Comparison of ENCODE assay signal across 29 cellular contexts in the genomic region with DNA sequence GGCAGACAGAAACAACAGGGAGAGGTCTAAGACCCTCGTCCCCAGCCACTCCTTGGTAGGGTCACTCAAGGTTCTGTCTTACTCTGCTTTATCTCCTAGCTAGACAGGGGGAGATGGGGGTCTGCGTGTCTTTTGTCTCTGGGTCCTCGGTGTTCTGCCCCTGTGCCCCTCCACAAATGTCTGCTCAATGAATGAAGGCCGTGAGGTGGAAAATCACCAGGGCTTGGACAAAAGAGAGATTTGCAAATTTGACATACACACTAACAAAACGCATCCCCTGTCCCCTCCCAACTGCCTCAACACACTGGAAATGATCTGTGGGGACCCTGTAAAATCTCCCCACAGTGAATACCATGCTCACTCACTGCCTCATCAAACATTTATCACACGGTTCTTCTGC. TPM values are rescaled to one million over a fixed set of nuclear protein-coding genes. Genes with fewer than 3 reads are reported as not detected.
DNase-seq lines count a peak whose midpoint lies in the region; ATAC-seq and TF ChIP-seq lines count a peak whose summit lies in the region.
"Had no signal": no experiment of that assay in that cellular context is flagged by ENCODE, and none has a peak within 500 bp of the region (broad histone marks: within the 10 kb centered on the region; RNA-seq: fewer than 3 reads in every experiment).

No MANE protein-coding gene starts in this region.

- DNase-seq in chondrocyte (ENCODE audit: low spot score), result no peak
- DNase-seq in mesenchymal stem cell, result no peak
- DNase-seq in smooth muscle cell (lab: John Stamatoyannopoulos, UW; ENCODE audit: unreplicated experiment), result no peak
- no peak for DNase-seq in activated T-helper 1 cell treated with anti-CD3 and anti-CD28 coated beads, Interleukin-12 subunit alpha, Interleukin-12 subunit beta, Interleukin-2, Interleukin-4 antibody, amounts not matched to agents 30 ng/mL and 10 ng/mL and 1 ng/mL, durations not matched to agents 14 hours and 24 hours and 36 hours (ENCODE audit: low spot score)
- no peak for DNase-seq in stimulated activated naive B cell treated with anti-CD40 and anti-IgM and Interleukin-4, amounts not matched to agents 10 μg/mL and 1 μg/mL and 100 μg/mL, for 72 hours
- DNase-seq in DMS79 (lab: John Stamatoyannopoulos, UW), result no peak
- DNase-seq: activated CD4-positive, alpha-beta T cell treated with anti-CD3 and anti-CD28 coated beads, Interleukin-2, amount 10 ng/mL, durations not matched to agents 7 days and 5 days; activated CD8-positive, alpha-beta memory T cell treated with anti-CD3 and anti-CD28 coated beads, Interleukin-2, amount 10 ng/mL, durations not matched to agents 7 days and 5 days; activated naive CD4-positive, alpha-beta T cell treated with anti-CD3 and anti-CD28 coated beads, Interleukin-2, amount 10 ng/mL, durations not matched to agents 7 days and 5 days; activated T-cell treated with anti-CD3 and anti-CD28 coated beads, Interleukin-2, amount 50 U/mL, for 72 hours; COR-L47; DMS79 treated with DMSO at 0.1 percent for 48 hours; effector memory CD4-positive, alpha-beta T cell; erythroblast; HCEC 1CT; immature natural killer cell; NCI-H1436; NCI-H774; OCI-M1; ovary; T-helper 9 cell had no signal

- H3K9ac ChIP-seq in HUES64 (ENCODE audit: low read depth, low read length) (peak overlapping the region; percentile 50), mesenchymal stem cell (ENCODE audit: low read length) (peak overlapping the region; percentile 29), smooth muscle cell (ENCODE audit: low read depth) (no peak overlapping the region)
- H3K9ac ChIP-seq: BLaER1, KMS-11 had no signal

- no peaks in the 10 kb centered on the region for H3K27me3 ChIP-seq in HUES64 (ENCODE audit: insufficient read depth, low read length)
- peaks cover 0 to 8% of the 10 kb centered on the region in 2 experiments for H3K27me3 ChIP-seq in mesenchymal stem cell (ENCODE audit: control insufficient read depth in 1 of 2, insufficient read depth in 1 of 2, low read length in 2 of 2)
- no peaks in the 10 kb centered on the region for H3K27me3 ChIP-seq in smooth muscle cell (ENCODE audit: low read depth)
- H3K27me3 ChIP-seq: BLaER1, breast epithelium, ovary had no signal

- no peak for ATAC-seq in stimulated activated naive B cell treated with anti-CD40 and anti-IgM and Interleukin-4, amounts not matched to agents 10 μg/mL and 1 μg/mL and 100 μg/mL, for 72 hours (replicated peaks)
- ATAC-seq: activated CD8-positive, alpha-beta memory T cell treated with anti-CD3 and anti-CD28 coated beads, Interleukin-2, amount 10 ng/mL, durations not matched to agents 7 days and 5 days; activated T-cell treated with anti-CD3 and anti-CD28 coated beads, Interleukin-2, amount 50 U/mL, for 72 hours had no signal

- no peaks in the 10 kb centered on the region for H3K9me3 Mint-ChIP-seq in chondrocyte (ENCODE audit: low read depth)
- peaks cover 3% of the 10 kb centered on the region for H3K9me3 Mint-ChIP-seq in activated T-helper 1 cell treated with anti-CD3 and anti-CD28 coated beads, Interleukin-12 subunit alpha, Interleukin-12 subunit beta, Interleukin-2, Interleukin-4 antibody, amounts not matched to agents 30 ng/mL and 10 ng/mL and 1 ng/mL, durations not matched to agents 14 hours and 24 hours and 36 hours
- H3K9me3 Mint-ChIP-seq in stimulated activated naive B cell treated with anti-CD40 and anti-IgM and Interleukin-4, amounts not matched to agents 10 μg/mL and 1 μg/mL and 100 μg/mL, for 72 hours, result peaks cover 2% of the 10 kb centered on the region in 2 donors

- H3K9me3 ChIP-seq in HUES64 (ENCODE audit: insufficient read depth, low read depth, low read length), result no peaks in the 10 kb centered on the region
- no peaks in the 10 kb centered on the region for H3K9me3 ChIP-seq in mesenchymal stem cell (ENCODE audit: control insufficient read depth, low read length)
- no peaks in the 10 kb centered on the region for H3K9me3 ChIP-seq in smooth muscle cell (replicated peaks; ENCODE audit: low read depth)
- H3K9me3 ChIP-seq: BLaER1, breast epithelium, heart right ventricle, ovary, tibial nerve had no signal

- H2BK120ac ChIP-seq in mesenchymal stem cell (ENCODE audit: low read depth, low read length), result no peak overlapping the region

- no peak overlapping the region for H3K23ac ChIP-seq in mesenchymal stem cell (ENCODE audit: low read length in 2 of 2)

- H3K4me3 ChIP-seq in HUES64 (ENCODE audit: low read length) (peak overlapping the region; percentile 44), mesenchymal stem cell (ENCODE audit: insufficient read depth in 1 of 2, low read depth in 1 of 2, low read length in 2 of 2) (no peak overlapping the region), smooth muscle cell (no peak overlapping the region)
- H3K4me3 ChIP-seq: BLaER1, breast epithelium, heart right ventricle, ovary, tibial nerve had no signal

- H3K27ac ChIP-seq in HUES64 (ENCODE audit: low read depth, low read length), result peak overlapping the region; percentile 51
- H3K27ac ChIP-seq in mesenchymal stem cell (ENCODE audit: low read length, poor library complexity, severe bottlenecking), result no peak overlapping the region
- no peak overlapping the region for H3K27ac ChIP-seq in smooth muscle cell (ENCODE audit: low read depth)
- H3K27ac ChIP-seq: BLaER1, breast epithelium, heart right ventricle, KMS-11, ovary, tibial nerve, VCaP had no signal

- no peak overlapping the region for H3K18ac ChIP-seq in mesenchymal stem cell (ENCODE audit: low read depth in 1 of 2, low read length in 2 of 2)

- H3K4me2 ChIP-seq in mesenchymal stem cell (ENCODE audit: low read length, poor library complexity, severe bottlenecking) (no peak overlapping the region), smooth muscle cell (no peak overlapping the region)
- H3K4me2 ChIP-seq: BLaER1, KMS-11 had no signal

- H3K4ac ChIP-seq in mesenchymal stem cell (ENCODE audit: low read depth in 1 of 2, low read length in 2 of 2), result no peak overlapping the region

- peaks cover 11% of the 10 kb centered on the region for H3K4me1 Mint-ChIP-seq in chondrocyte (ENCODE audit: low read depth)
- no peaks in the 10 kb centered on the region for H3K4me1 Mint-ChIP-seq in activated T-helper 1 cell treated with anti-CD3 and anti-CD28 coated beads, Interleukin-12 subunit alpha, Interleukin-12 subunit beta, Interleukin-2, Interleukin-4 antibody, amounts not matched to agents 30 ng/mL and 10 ng/mL and 1 ng/mL, durations not matched to agents 14 hours and 24 hours and 36 hours (ENCODE audit: low read depth)
- H3K4me1 Mint-ChIP-seq in stimulated activated naive B cell treated with anti-CD40 and anti-IgM and Interleukin-4, amounts not matched to agents 10 μg/mL and 1 μg/mL and 100 μg/mL, for 72 hours, result peaks cover 0 to 6% of the 10 kb centered on the region in 2 donors
- H3K4me1 Mint-ChIP-seq: activated CD4-positive, alpha-beta T cell treated with anti-CD3 and anti-CD28 coated beads, Interleukin-2, amount 10 ng/mL, durations not matched to agents 7 days and 5 days; activated CD8-positive, alpha-beta memory T cell treated with anti-CD3 and anti-CD28 coated beads, Interleukin-2, amount 10 ng/mL, durations not matched to agents 7 days and 5 days; activated naive CD4-positive, alpha-beta T cell treated with anti-CD3 and anti-CD28 coated beads, Interleukin-2, amount 10 ng/mL, durations not matched to agents 7 days and 5 days; immature natural killer cell had no signal

- H2BK12ac ChIP-seq in mesenchymal stem cell (ENCODE audit: low read length in 2 of 2), result no peak overlapping the region

- H2BK15ac ChIP-seq in mesenchymal stem cell (ENCODE audit: low read depth, poor library complexity, severe bottlenecking), result no peak overlapping the region

- H2BK5ac ChIP-seq in mesenchymal stem cell (ENCODE audit: low read depth, low read length, poor library complexity, severe bottlenecking), result no peak overlapping the region

- H3K27ac Mint-ChIP-seq in chondrocyte (ENCODE audit: unreplicated experiment), result no peak overlapping the region
- no peak overlapping the region for H3K27ac Mint-ChIP-seq in activated T-helper 1 cell treated with anti-CD3 and anti-CD28 coated beads, Interleukin-12 subunit alpha, Interleukin-12 subunit beta, Interleukin-2, Interleukin-4 antibody, amounts not matched to agents 30 ng/mL and 10 ng/mL and 1 ng/mL, durations not matched to agents 14 hours and 24 hours and 36 hours
- no peak overlapping the region for H3K27ac Mint-ChIP-seq in stimulated activated naive B cell treated with anti-CD40 and anti-IgM and Interleukin-4, amounts not matched to agents 10 μg/mL and 1 μg/mL and 100 μg/mL, for 72 hours
- H3K27ac Mint-ChIP-seq: activated CD4-positive, alpha-beta T cell treated with anti-CD3 and anti-CD28 coated beads, Interleukin-2, amount 10 ng/mL, durations not matched to agents 7 days and 5 days; activated CD8-positive, alpha-beta memory T cell treated with anti-CD3 and anti-CD28 coated beads, Interleukin-2, amount 10 ng/mL, durations not matched to agents 7 days and 5 days; activated naive CD4-positive, alpha-beta T cell treated with anti-CD3 and anti-CD28 coated beads, Interleukin-2, amount 10 ng/mL, durations not matched to agents 7 days and 5 days; activated T-cell treated with anti-CD3 and anti-CD28 coated beads, Interleukin-2, amount 50 U/mL, for 72 hours; memory B cell had no signal

- intact Hi-C loops in activated T-helper 1 cell treated with anti-CD3 and anti-CD28 coated beads, Interleukin-12 subunit alpha, Interleukin-12 subunit beta, Interleukin-2, Interleukin-4 antibody, amounts not matched to agents 30 ng/mL and 10 ng/mL and 1 ng/mL, durations not matched to agents 14 hours and 24 hours and 36 hours (cut with micrococcal nuclease), result no loop called here

- peak overlapping the region; percentile 36 for H3K4me3 Mint-ChIP-seq in chondrocyte (ENCODE audit: unreplicated experiment)
- no peak overlapping the region for H3K4me3 Mint-ChIP-seq in activated T-helper 1 cell treated with anti-CD3 and anti-CD28 coated beads, Interleukin-12 subunit alpha, Interleukin-12 subunit beta, Interleukin-2, Interleukin-4 antibody, amounts not matched to agents 30 ng/mL and 10 ng/mL and 1 ng/mL, durations not matched to agents 14 hours and 24 hours and 36 hours
- H3K4me3 Mint-ChIP-seq in stimulated activated naive B cell treated with anti-CD40 and anti-IgM and Interleukin-4, amounts not matched to agents 10 μg/mL and 1 μg/mL and 100 μg/mL, for 72 hours, result no peak overlapping the region
- H3K4me3 Mint-ChIP-seq: activated CD4-positive, alpha-beta T cell treated with anti-CD3 and anti-CD28 coated beads, Interleukin-2, amount 10 ng/mL, durations not matched to agents 7 days and 5 days; activated CD8-positive, alpha-beta memory T cell treated with anti-CD3 and anti-CD28 coated beads, Interleukin-2, amount 10 ng/mL, durations not matched to agents 7 days and 5 days; activated naive CD4-positive, alpha-beta T cell treated with anti-CD3 and anti-CD28 coated beads, Interleukin-2, amount 10 ng/mL, durations not matched to agents 7 days and 5 days; activated T-cell treated with anti-CD3 and anti-CD28 coated beads, Interleukin-2, amount 50 U/mL, for 72 hours; immature natural killer cell; memory B cell had no signal

- no peak for TF ChIP-seq CTCF in chondrocyte (IDR thresholded peaks at IDR 0.05)
- no peak for TF ChIP-seq CTCF in smooth muscle cell (IDR thresholded peaks at IDR 0.05; ENCODE audit: borderline replicate concordance, insufficient read depth, poor library complexity, severe bottlenecking)

- no peaks in the 10 kb centered on the region for H3K36me3 ChIP-seq in HUES64 (ENCODE audit: insufficient read depth, low read length)
- no peaks in the 10 kb centered on the region for H3K36me3 ChIP-seq in mesenchymal stem cell (ENCODE audit: control insufficient read depth in 1 of 2, insufficient read depth in 2 of 2, low read depth in 1 of 2, low read length in 2 of 2)
- no peaks in the 10 kb centered on the region for H3K36me3 ChIP-seq in smooth muscle cell (ENCODE audit: low read depth)
- H3K36me3 ChIP-seq: BLaER1, breast epithelium, heart right ventricle, ovary, tibial nerve had no signal

- H4K20me1 ChIP-seq in smooth muscle cell (ENCODE audit: low read depth), result no peaks in the 10 kb centered on the region
- H4K20me1 ChIP-seq: BLaER1 had no signal

- peaks cover 37% of the 10 kb centered on the region for H3K4me1 ChIP-seq in HUES64 (ENCODE audit: insufficient read depth, low read length)
- peaks cover 2% of the 10 kb centered on the region for H3K4me1 ChIP-seq in mesenchymal stem cell (ENCODE audit: control insufficient read depth, insufficient read depth, low read depth, low read length)
- H3K4me1 ChIP-seq in smooth muscle cell (ENCODE audit: low read depth), result peaks cover 14% of the 10 kb centered on the region
- H3K4me1 ChIP-seq: BLaER1, breast epithelium, heart right ventricle had no signal

- no peak overlapping the region for H4K8ac ChIP-seq in mesenchymal stem cell (ENCODE audit: low read length)

- 55% methylated on average over 6 of the region's 6 CpGs for WGBS in HUES64
- WGBS in mesenchymal stem cell, result 75% methylated on average over 6 of the region's 6 CpGs
- 75% methylated on average over 6 of the region's 6 CpGs for WGBS in smooth muscle cell (ENCODE audit: low lambda C conversion rate)

- no peaks in the 10 kb centered on the region for H3K79me2 ChIP-seq in smooth muscle cell (ENCODE audit: low read depth)

- no peak overlapping the region for H3K14ac ChIP-seq in mesenchymal stem cell (ENCODE audit: low read length in 2 of 2)

- H3K36me3 Mint-ChIP-seq in chondrocyte (ENCODE audit: low read depth), result no peaks in the 10 kb centered on the region
- peaks cover under 1% of the 10 kb centered on the region for H3K36me3 Mint-ChIP-seq in activated T-helper 1 cell treated with anti-CD3 and anti-CD28 coated beads, Interleukin-12 subunit alpha, Interleukin-12 subunit beta, Interleukin-2, Interleukin-4 antibody, amounts not matched to agents 30 ng/mL and 10 ng/mL and 1 ng/mL, durations not matched to agents 14 hours and 24 hours and 36 hours (ENCODE audit: low read depth)
- peaks cover 2% of the 10 kb centered on the region in 2 donors for H3K36me3 Mint-ChIP-seq in stimulated activated naive B cell treated with anti-CD40 and anti-IgM and Interleukin-4, amounts not matched to agents 10 μg/mL and 1 μg/mL and 100 μg/mL, for 72 hours
- H3K36me3 Mint-ChIP-seq: activated CD8-positive, alpha-beta memory T cell treated with anti-CD3 and anti-CD28 coated beads, Interleukin-2, amount 10 ng/mL, durations not matched to agents 7 days and 5 days; activated naive CD4-positive, alpha-beta T cell treated with anti-CD3 and anti-CD28 coated beads, Interleukin-2, amount 10 ng/mL, durations not matched to agents 7 days and 5 days; immature natural killer cell had no signal

- no peaks in the 10 kb centered on the region for H3K79me1 ChIP-seq in mesenchymal stem cell (replicated peaks; ENCODE audit: low read length, poor library complexity, severe bottlenecking)

- H4K91ac ChIP-seq in mesenchymal stem cell (ENCODE audit: low read length), result no peak overlapping the region

- H3K27me3 Mint-ChIP-seq in chondrocyte (ENCODE audit: low read depth), result no peaks in the 10 kb centered on the region
- peaks cover 21% of the 10 kb centered on the region for H3K27me3 Mint-ChIP-seq in activated T-helper 1 cell treated with anti-CD3 and anti-CD28 coated beads, Interleukin-12 subunit alpha, Interleukin-12 subunit beta, Interleukin-2, Interleukin-4 antibody, amounts not matched to agents 30 ng/mL and 10 ng/mL and 1 ng/mL, durations not matched to agents 14 hours and 24 hours and 36 hours (ENCODE audit: insufficient read depth)
- peaks cover 29 to 39% of the 10 kb centered on the region in 2 donors for H3K27me3 Mint-ChIP-seq in stimulated activated naive B cell treated with anti-CD40 and anti-IgM and Interleukin-4, amounts not matched to agents 10 μg/mL and 1 μg/mL and 100 μg/mL, for 72 hours

- no peaks in the 10 kb centered on the region for H3F3A ChIP-seq in smooth muscle cell (ENCODE audit: low read depth)

- H2AFZ ChIP-seq in mesenchymal stem cell (ENCODE audit: low read depth, low read length) (no peak overlapping the region), smooth muscle cell (ENCODE audit: low read depth) (peak overlapping the region; percentile 24)

- H2AK5ac ChIP-seq in mesenchymal stem cell (ENCODE audit: low read length, severe bottlenecking), result no peak overlapping the region

RNA-seq across cellular contexts. Expression of gene VAPB, which starts 13.2 kb away (rescaled TPM):
- 33.0 TPM for polyA plus RNA-seq in HUES64 (2013, experiment 1 of 2)
- polyA plus RNA-seq in HUES64 (2013, experiment 2 of 2), result 41.6 TPM
- 48.2 to 55.3 TPM (median 53.3 TPM) in 3 replicates for total RNA-seq in chondrocyte
- polyA plus RNA-seq in mesenchymal stem cell (2013, experiment 1 of 2), result 27.2 TPM
- 28.8 TPM for polyA plus RNA-seq in mesenchymal stem cell (2013, experiment 2 of 2)
- 11.3 and 14.9 TPM in 2 replicates for total RNA-seq in smooth muscle cell
- 28.2 and 29.9 TPM in 2 replicates for polyA plus RNA-seq in smooth muscle cell
- 39.7 and 40.9 TPM in 2 replicates for total RNA-seq in activated T-helper 1 cell treated with anti-CD3 and anti-CD28 coated beads, Interleukin-12 subunit alpha, Interleukin-12 subunit beta, Interleukin-2, Interleukin-4 antibody, amounts not matched to agents 30 ng/mL and 10 ng/mL and 1 ng/mL, durations not matched to agents 14 hours and 24 hours and 36 hours
